22 cellular contexts compared by ENCODE assay signal in the genomic region with DNA sequence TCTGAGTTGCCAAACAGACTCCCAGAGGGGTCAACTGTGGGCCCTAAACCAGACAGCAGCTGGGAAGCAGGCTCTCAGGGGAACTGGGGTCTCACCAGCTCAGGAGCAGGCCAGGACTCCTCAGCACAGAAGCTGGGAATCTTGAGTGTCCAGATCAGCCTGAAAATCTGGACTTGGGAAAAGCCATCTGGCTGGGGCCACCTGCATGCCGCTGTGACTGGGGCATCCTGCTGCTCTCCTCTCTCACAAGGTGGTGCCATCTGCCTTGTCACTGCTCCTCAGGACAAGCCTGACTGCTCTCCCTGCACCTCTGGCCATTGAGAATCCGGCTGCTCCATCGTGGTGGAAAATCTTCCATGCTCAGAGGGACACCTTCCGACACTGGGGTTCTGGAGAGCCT.
A peak's percentile ranks its signal among the peaks of the same experiment; 100 is the strongest.
DNase-seq lines count a peak whose midpoint lies in the region; FAIRE-seq and TF ChIP-seq lines count a peak whose summit lies in the region.
"Had no signal": no experiment of that assay in that cellular context is flagged by ENCODE, and none has a peak within 500 bp of the region (broad histone marks: within the 10 kb centered on the region; RNA-seq: fewer than 3 reads in every experiment).

No MANE protein-coding gene starts in this region.

- H3K27ac Mint-ChIP-seq in neural progenitor cell, result no peak overlapping the region
- no peak overlapping the region for H3K27ac Mint-ChIP-seq in T-helper 2 cell treated with Interferon-gamma antibody and Interleukin-4, amounts not matched to agents 5 μg/mL and 100 μg/mL, for 36 hours
- no peak overlapping the region for H3K27ac Mint-ChIP-seq in activated T-helper 2 cell treated with anti-CD3 and anti-CD28 coated beads, Interferon-gamma antibody, Interleukin-2, Interleukin-4, amounts not matched to agents 10 μg/mL and 5 μg/mL and 100 μg/mL, durations not matched to agents 14 hours and 24 hours and 36 hours
- H3K27ac Mint-ChIP-seq: activated CD4-positive, alpha-beta T cell treated with anti-CD3 and anti-CD28 coated beads for 36 hours; activated naive CD4-positive, alpha-beta T cell treated with anti-CD3 and anti-CD28 coated beads, Interleukin-2, amount 50 U/mL, for 72 hours; B cell; immature natural killer cell; memory B cell; natural killer cell; T-helper 17 cell had no signal

- H3K36me3 Mint-ChIP-seq in neural progenitor cell, result no peaks in the 10 kb centered on the region
- H3K36me3 Mint-ChIP-seq in T-helper 2 cell treated with Interferon-gamma antibody and Interleukin-4, amounts not matched to agents 5 μg/mL and 100 μg/mL, for 36 hours (ENCODE audit: low read depth), result no peaks in the 10 kb centered on the region
- no peaks in the 10 kb centered on the region for H3K36me3 Mint-ChIP-seq in activated T-helper 2 cell treated with anti-CD3 and anti-CD28 coated beads, Interferon-gamma antibody, Interleukin-2, Interleukin-4, amounts not matched to agents 10 μg/mL and 5 μg/mL and 100 μg/mL, durations not matched to agents 14 hours and 24 hours and 36 hours (ENCODE audit: low read depth)
- H3K36me3 Mint-ChIP-seq: activated naive CD4-positive, alpha-beta T cell treated with anti-CD3 and anti-CD28 coated beads, Interleukin-2, amount 50 U/mL, for 72 hours; immature natural killer cell; memory B cell; natural killer cell had no signal

- peaks cover 11% of the 10 kb centered on the region for H3K27me3 Mint-ChIP-seq in neural progenitor cell (ENCODE audit: insufficient read depth, low read depth)
- H3K27me3 Mint-ChIP-seq in T-helper 2 cell treated with Interferon-gamma antibody and Interleukin-4, amounts not matched to agents 5 μg/mL and 100 μg/mL, for 36 hours (ENCODE audit: low read depth), result no peaks in the 10 kb centered on the region
- no peaks in the 10 kb centered on the region for H3K27me3 Mint-ChIP-seq in activated T-helper 2 cell treated with anti-CD3 and anti-CD28 coated beads, Interferon-gamma antibody, Interleukin-2, Interleukin-4, amounts not matched to agents 10 μg/mL and 5 μg/mL and 100 μg/mL, durations not matched to agents 14 hours and 24 hours and 36 hours (ENCODE audit: low read depth)
- H3K27me3 Mint-ChIP-seq: B cell, T-helper 17 cell had no signal

- H3K79me2 ChIP-seq in neural progenitor cell (ENCODE audit: low read depth), result no peaks in the 10 kb centered on the region

- peaks cover 8% of the 10 kb centered on the region for H3K9me3 Mint-ChIP-seq in neural progenitor cell
- no peaks in the 10 kb centered on the region for H3K9me3 Mint-ChIP-seq in T-helper 2 cell treated with Interferon-gamma antibody and Interleukin-4, amounts not matched to agents 5 μg/mL and 100 μg/mL, for 36 hours
- H3K9me3 Mint-ChIP-seq in activated T-helper 2 cell treated with anti-CD3 and anti-CD28 coated beads, Interferon-gamma antibody, Interleukin-2, Interleukin-4, amounts not matched to agents 10 μg/mL and 5 μg/mL and 100 μg/mL, durations not matched to agents 14 hours and 24 hours and 36 hours, result no peaks in the 10 kb centered on the region
- H3K9me3 Mint-ChIP-seq: activated naive CD4-positive, alpha-beta T cell treated with anti-CD3 and anti-CD28 coated beads, Interleukin-2, amount 50 U/mL, for 72 hours; memory B cell; natural killer cell had no signal

- intact Hi-C loops in activated T-helper 2 cell treated with anti-CD3 and anti-CD28 coated beads, Interferon-gamma antibody, Interleukin-2, Interleukin-4, amounts not matched to agents 10 μg/mL and 5 μg/mL and 100 μg/mL, durations not matched to agents 14 hours and 24 hours and 36 hours (cut with micrococcal nuclease), result no loop called here

- TF ChIP-seq CTCF in GM13977 (IDR thresholded peaks at IDR 0.05; ENCODE audit: extremely low read depth, insufficient read depth, missing control alignments) (peak; percentile 26), bronchial epithelial cell (IDR thresholded peaks at IDR 0.05; ENCODE audit: insufficient read depth, low read length, severe bottlenecking) (peak; percentile 17), neural progenitor cell (IDR thresholded peaks at IDR 0.05) (peak; percentile 16)

- H2AFZ ChIP-seq in neural progenitor cell (replicated peaks), result no peak overlapping the region

- peaks cover 6% of the 10 kb centered on the region for H3K9me3 ChIP-seq in neural progenitor cell (ENCODE audit: low read depth)
- H3K9me3 ChIP-seq: body of pancreas, prostate gland had no signal

- H3K36me3 ChIP-seq in bronchial epithelial cell (ENCODE audit: control insufficient read depth, insufficient read depth, low read length) (no peaks in the 10 kb centered on the region), neural progenitor cell (no peaks in the 10 kb centered on the region)
- H3K36me3 ChIP-seq: prostate gland, thoracic aorta had no signal

- no peaks in the 10 kb centered on the region for H4K20me1 ChIP-seq in neural progenitor cell (ENCODE audit: low read depth)

- no peak overlapping the region for H3K9ac ChIP-seq in neural progenitor cell

- H3K27ac ChIP-seq in neural progenitor cell, result no peak overlapping the region
- H3K27ac ChIP-seq: body of pancreas, prostate gland, thoracic aorta had no signal

- DNase-seq in GM13977 (ENCODE audit: low spot score) (no peak), NCI-H2171 treated with DMSO at 0.1 percent for 48 hours (lab: John Stamatoyannopoulos, UW) (peak; percentile 91), bronchial epithelial cell (ENCODE audit: low read depth) (no peak), neural progenitor cell (ENCODE audit: low spot score) (peak; percentile 36), germinal center (ENCODE audit: low spot score) (no peak)
- no peak for DNase-seq in T-helper 2 cell treated with Interferon-gamma antibody and Interleukin-4, amounts not matched to agents 5 μg/mL and 100 μg/mL, for 36 hours (ENCODE audit: low spot score)
- no peak for DNase-seq in activated T-helper 2 cell treated with anti-CD3 and anti-CD28 coated beads, Interferon-gamma antibody, Interleukin-2, Interleukin-4, amounts not matched to agents 10 μg/mL and 5 μg/mL and 100 μg/mL, durations not matched to agents 14 hours and 24 hours and 36 hours (ENCODE audit: low spot score)
- DNase-seq: activated CD4-positive, alpha-beta T cell treated with anti-CD3 and anti-CD28 coated beads for 36 hours; activated T-cell treated with anti-CD3 and anti-CD28 coated beads for 4 hours; body of pancreas; HCEC 1CT; immature natural killer cell; KG1; natural killer cell; NCI-H1092 treated with DMSO at 0.1 percent for 48 hours; SHP77 treated with DMSO at 0.1 percent for 48 hours; T-helper 17 cell had no signal

- no peaks in the 10 kb centered on the region for H3F3A ChIP-seq in neural progenitor cell (ENCODE audit: low read depth)

- H3K4me3 ChIP-seq in bronchial epithelial cell (ENCODE audit: low read depth, low read length) (no peak overlapping the region), neural progenitor cell (no peak overlapping the region)
- H3K4me3 ChIP-seq: body of pancreas, prostate gland, thoracic aorta had no signal

- no peak for FAIRE-seq in bronchial epithelial cell (lab: Jason Lieb, UNC)

- in situ Hi-C loops in GM13977 (cut with MboI; ENCODE audit: low pct_unique_long_range_greater_than_20kb, low sequenced_read_pairs, unreplicated experiment), result no loop called here

- H3K27me3 ChIP-seq in bronchial epithelial cell (ENCODE audit: control insufficient read depth, insufficient read depth, low read length), result no peaks in the 10 kb centered on the region
- no peaks in the 10 kb centered on the region for H3K27me3 ChIP-seq in neural progenitor cell
- H3K27me3 ChIP-seq: body of pancreas had no signal

- peaks cover 15% of the 10 kb centered on the region for H3K4me1 Mint-ChIP-seq in neural progenitor cell
- no peaks in the 10 kb centered on the region for H3K4me1 Mint-ChIP-seq in T-helper 2 cell treated with Interferon-gamma antibody and Interleukin-4, amounts not matched to agents 5 μg/mL and 100 μg/mL, for 36 hours (ENCODE audit: low read depth)
- H3K4me1 Mint-ChIP-seq in activated T-helper 2 cell treated with anti-CD3 and anti-CD28 coated beads, Interferon-gamma antibody, Interleukin-2, Interleukin-4, amounts not matched to agents 10 μg/mL and 5 μg/mL and 100 μg/mL, durations not matched to agents 14 hours and 24 hours and 36 hours (ENCODE audit: low read depth), result no peaks in the 10 kb centered on the region
- H3K4me1 Mint-ChIP-seq: activated CD4-positive, alpha-beta T cell treated with anti-CD3 and anti-CD28 coated beads for 36 hours; T-helper 17 cell had no signal

- H3K4me2 ChIP-seq in neural progenitor cell, result no peak overlapping the region

- no peak overlapping the region for H3K4me3 Mint-ChIP-seq in neural progenitor cell
- H3K4me3 Mint-ChIP-seq in T-helper 2 cell treated with Interferon-gamma antibody and Interleukin-4, amounts not matched to agents 5 μg/mL and 100 μg/mL, for 36 hours, result no peak overlapping the region
- no peak overlapping the region for H3K4me3 Mint-ChIP-seq in activated T-helper 2 cell treated with anti-CD3 and anti-CD28 coated beads, Interferon-gamma antibody, Interleukin-2, Interleukin-4, amounts not matched to agents 10 μg/mL and 5 μg/mL and 100 μg/mL, durations not matched to agents 14 hours and 24 hours and 36 hours (ENCODE audit: low read depth)
- H3K4me3 Mint-ChIP-seq: activated CD4-positive, alpha-beta T cell treated with anti-CD3 and anti-CD28 coated beads for 36 hours; B cell; immature natural killer cell; memory B cell; natural killer cell; T-helper 17 cell had no signal

- H3K4me1 ChIP-seq in neural progenitor cell, result peaks cover 10% of the 10 kb centered on the region
- H3K4me1 ChIP-seq: body of pancreas, prostate gland had no signal

Comparison
In these comparisons a context has a peak if more than half of its experiments do, and no peak if none do; other contexts are left out.
1. DNase-seq: peak in NCI-H2171 treated with DMSO at 0.1 percent for 48 hours (single experiment) and neural progenitor cell (single experiment); none in GM13977 (single experiment), bronchial epithelial cell (single experiment), T-helper 2 cell treated with Interferon-gamma antibody and Interleukin-4, amounts not matched to agents 5 μg/mL and 100 μg/mL, for 36 hours (single experiment), germinal center (single experiment) and activated T-helper 2 cell treated with anti-CD3 and anti-CD28 coated beads, Interferon-gamma antibody, Interleukin-2, Interleukin-4, amounts not matched to agents 10 μg/mL and 5 μg/mL and 100 μg/mL, durations not matched to agents 14 hours and 24 hours and 36 hours (single experiment).
2. Peak in every context shown above with its lines, with median percentiles within 50 percentile points of each other: CTCF ChIP-seq.